28 cellular contexts compared by ENCODE assay signal in the genomic region with DNA sequence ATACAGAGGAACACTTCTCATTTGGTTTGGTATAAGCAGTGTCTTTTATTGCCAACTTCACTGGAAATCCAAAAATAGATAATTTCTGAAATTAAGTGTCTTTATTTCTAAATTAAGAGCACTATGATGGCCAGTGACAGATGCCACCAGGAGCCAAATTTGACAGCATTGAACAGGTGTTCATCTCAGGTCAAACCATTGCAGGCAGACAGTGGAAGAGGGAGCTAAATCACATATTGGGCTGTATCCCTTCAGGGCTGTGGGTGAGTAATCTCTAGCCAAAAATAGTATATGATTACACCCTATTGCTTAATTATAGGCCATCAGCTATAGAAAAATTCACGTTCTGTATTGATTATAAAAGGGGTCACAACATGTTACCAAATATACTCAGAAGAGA.
"Had no signal": no experiment of that assay in that cellular context is flagged by ENCODE, and none has a peak within 500 bp of the region (broad histone marks: within the 10 kb centered on the region; RNA-seq: fewer than 3 reads in every experiment).

No MANE protein-coding gene starts in this region.

- H3K27me3 Mint-ChIP-seq: activated naive CD8-positive, alpha-beta T cell had no signal

- H2AFZ ChIP-seq: hepatocyte had no signal

- H3K4me2 ChIP-seq: hepatocyte had no signal

- H3K27ac ChIP-seq: body of pancreas, cardiac muscle cell, coronary artery, dorsolateral prefrontal cortex, gastroesophageal sphincter, hepatocyte, tibial nerve, WERI-Rb-1 had no signal

- H3K9me3 Mint-ChIP-seq: nephron had no signal

- H3K4me3 ChIP-seq: body of pancreas, cardiac muscle cell, coronary artery, dorsolateral prefrontal cortex, gastroesophageal sphincter, hepatocyte, mucosa of descending colon, tibial nerve had no signal

- H3K4me3 Mint-ChIP-seq: activated naive CD8-positive, alpha-beta T cell; nephron had no signal

- H3K27me3 ChIP-seq: body of pancreas, cardiac muscle cell, dorsolateral prefrontal cortex, gastroesophageal sphincter, hepatocyte, tibial nerve had no signal

- FAIRE-seq: keratinocyte had no signal

- H3K27ac Mint-ChIP-seq: activated naive CD8-positive, alpha-beta T cell; nephron had no signal

- H3K9me3 ChIP-seq: body of pancreas, gastroesophageal sphincter, mucosa of descending colon, tibial nerve had no signal

- H3K36me3 Mint-ChIP-seq: activated naive CD8-positive, alpha-beta T cell had no signal

- ATAC-seq: activated CD4-positive, CD25-positive, alpha-beta regulatory T cell treated with anti-CD3 and anti-CD28 coated beads, Interleukin-2, amount 50 U/mL, for 24 hours; body of pancreas; gastroesophageal sphincter; left cardiac atrium; left ventricle myocardium superior; mucosa of descending colon; right cardiac atrium had no signal

- H3K36me3 ChIP-seq: cardiac muscle cell, gastroesophageal sphincter, tibial nerve, WERI-Rb-1 had no signal

- H3K79me2 ChIP-seq: hepatocyte had no signal

- DNase-seq: activated CD4-positive, alpha-beta T cell treated with anti-CD3 and anti-CD28 coated beads for 48 hours; activated CD4-positive, alpha-beta T cell treated with anti-CD3 and anti-CD28 coated beads, Interleukin-2, amount 50 U/mL, for 48 hours; activated CD8-positive, alpha-beta memory T cell treated with anti-CD3 and anti-CD28 coated beads for 24 hours; activated effector memory CD4-positive, alpha-beta T cell treated with Interleukin-2 at 50 U/mL for 16 hours; activated naive CD4-positive, alpha-beta T cell treated with Interleukin-2 at 50 U/mL for 16 hours; anterior cingulate cortex; body of pancreas; cerebellar nuclear complex; dorsolateral prefrontal cortex; effector memory CD4-positive, alpha-beta T cell; erythroblast; left cardiac atrium; left ventricle myocardium superior; mucosa of descending colon; posterior cingulate gyrus; right cardiac atrium; stimulated activated CD4-positive, alpha-beta T cell treated with anti-CD3 and anti-CD28 coated beads, Interleukin-2, amount 100 ng/mL, for 48 hours; stimulated activated naive CD4-positive, alpha-beta T cell treated with Interleukin-2 at 50 U/mL for 16 hours; WERI-Rb-1 had no signal

- H3K4me1 ChIP-seq: body of pancreas, gastroesophageal sphincter, tibial nerve had no signal
